9 cellular contexts compared by ENCODE assay signal in genomic region chr18:76874643-76875389, GRCh38. TPM values are rescaled to one million over a fixed set of nuclear protein-coding genes. Genes with fewer than 3 reads are reported as not detected.
DNase-seq lines count a peak whose midpoint lies in the region; ATAC-seq lines count a peak whose summit lies in the region.
"Had no signal": no experiment of that assay in that cellular context is flagged by ENCODE, and none has a peak within 500 bp of the region (broad histone marks: within the 10 kb centered on the region; RNA-seq: fewer than 3 reads in every experiment).

No MANE protein-coding gene starts in this region.

- no peaks in the 10 kb centered on the region for H3K9me3 Mint-ChIP-seq in activated T-cell treated with anti-CD3 and anti-CD28 coated beads, Interleukin-2, amount 50 U/mL, for 24 hours
- H3K9me3 Mint-ChIP-seq: HFFc6 had no signal

- no peak overlapping the region for H4K8ac ChIP-seq in mesendoderm (ENCODE audit: low read depth, low read length)

- no peaks in the 10 kb centered on the region for H3K27me3 Mint-ChIP-seq in activated T-cell treated with anti-CD3 and anti-CD28 coated beads, Interleukin-2, amount 50 U/mL, for 24 hours

- H3K27me3 ChIP-seq in mesendoderm (ENCODE audit: insufficient read depth, low read length, poor library complexity): no peaks in the 10 kb centered on the region

- no peak overlapping the region for H2BK15ac ChIP-seq in mesendoderm (replicated peaks; ENCODE audit: low read depth)

- H2BK5ac ChIP-seq in mesendoderm (ENCODE audit: low read length): no peak overlapping the region

- H3K4me3 ChIP-seq in mesendoderm (ENCODE audit: low read length): no peak overlapping the region

- H3K9ac ChIP-seq in mesendoderm (ENCODE audit: low read length): no peak overlapping the region

- peaks cover 83% of the 10 kb centered on the region for H3K36me3 Mint-ChIP-seq in activated T-cell treated with anti-CD3 and anti-CD28 coated beads, Interleukin-2, amount 50 U/mL, for 24 hours (ENCODE audit: low read depth)

- no peak overlapping the region for H3K4me3 Mint-ChIP-seq in activated T-cell treated with anti-CD3 and anti-CD28 coated beads, Interleukin-2, amount 50 U/mL, for 24 hours
- H3K4me3 Mint-ChIP-seq: HFFc6 had no signal

- no peak overlapping the region for H3K4ac ChIP-seq in mesendoderm (ENCODE audit: low read depth, low read length)

- no peak overlapping the region for H3K23ac ChIP-seq in mesendoderm (ENCODE audit: low read length)

- no peak overlapping the region for H3K27ac ChIP-seq in mesendoderm (ENCODE audit: low read depth, low read length)

- H3K18ac ChIP-seq in mesendoderm (ENCODE audit: low read length): no peak overlapping the region

- H3K4me1 Mint-ChIP-seq in activated T-cell treated with anti-CD3 and anti-CD28 coated beads, Interleukin-2, amount 50 U/mL, for 24 hours (ENCODE audit: low read depth): peaks cover 11% of the 10 kb centered on the region

- no peaks in the 10 kb centered on the region for H3K4me1 ChIP-seq in mesendoderm (ENCODE audit: control insufficient read depth, low read depth, low read length)

- no peaks in the 10 kb centered on the region for H3K79me1 ChIP-seq in mesendoderm (ENCODE audit: low read length)

- H2AK5ac ChIP-seq in mesendoderm (ENCODE audit: low read length): no peak overlapping the region

- peak overlapping the region; percentile 78 for H3K27ac Mint-ChIP-seq in activated T-cell treated with anti-CD3 and anti-CD28 coated beads, Interleukin-2, amount 50 U/mL, for 24 hours
- H3K27ac Mint-ChIP-seq: HFFc6 had no signal

- no peak overlapping the region for H3K4me2 ChIP-seq in mesendoderm (ENCODE audit: low read length)

- ATAC-seq in GM18868 (IDR thresholded peaks at IDR 0.05; ENCODE audit: unreplicated experiment) (peak; percentile 38), HG03108 (IDR thresholded peaks at IDR 0.05; ENCODE audit: unreplicated experiment) (peak; percentile 21)

- H3K36me3 ChIP-seq in mesendoderm (ENCODE audit: control insufficient read depth, insufficient read depth, low read length): no peaks in the 10 kb centered on the region

- WGBS in mesendoderm (ENCODE audit: extremely low coverage, insufficient coverage, low lambda C conversion rate): no CpG with 5 or more reads among the region's 13 CpGs

- peak; percentile 42 for DNase-seq in activated T-cell treated with anti-CD3 and anti-CD28 coated beads, Interleukin-2, amount 50 U/mL, for 24 hours
- DNase-seq in mesendoderm (peak; percentile 68), NCI-H2171 treated with DMSO at 0.1 percent for 48 hours (lab: John Stamatoyannopoulos, UW) (no peak), NOMO-1 treated with DMSO at 0.1 percent for 48 hours (lab: John Stamatoyannopoulos, UW; ENCODE audit: unreplicated experiment) (no peak), NOMO-1 (lab: John Stamatoyannopoulos, UW; ENCODE audit: unreplicated experiment in 2 of 2) (no peak), AG20443 (ENCODE audit: low spot score) (no peak)
- DNase-seq: HFFc6 had no signal

- peak overlapping the region; percentile 34 for H3K56ac ChIP-seq in mesendoderm (ENCODE audit: low read length)

- no peak overlapping the region for H4K5ac ChIP-seq in mesendoderm (ENCODE audit: low read length)

- no peaks in the 10 kb centered on the region for H3K79me2 ChIP-seq in mesendoderm (ENCODE audit: control insufficient read depth, insufficient read depth, low read length)

- no peak overlapping the region for H2BK120ac ChIP-seq in mesendoderm (ENCODE audit: low read depth, low read length)

RNA-seq across cellular contexts. Expression of gene ZNF236, which starts 52.5 kb away (rescaled TPM):
- polyA plus RNA-seq in mesendoderm (2013, experiment 1 of 2): 5.8 TPM
- 5.4 TPM for polyA plus RNA-seq in mesendoderm (2013, experiment 2 of 2)

Comparison
In these comparisons a context has a peak if more than half of its experiments do, and no peak if none do; other contexts are left out.
1. DNase-seq: peak in activated T-cell treated with anti-CD3 and anti-CD28 coated beads, Interleukin-2, amount 50 U/mL, for 24 hours (single experiment) and mesendoderm (single experiment); none in NCI-H2171 treated with DMSO at 0.1 percent for 48 hours (single experiment), NOMO-1 treated with DMSO at 0.1 percent for 48 hours (single experiment), NOMO-1 (0 of 2) and AG20443 (single experiment).